ENCODE assay signal across 22 cellular contexts in the genomic region with DNA sequence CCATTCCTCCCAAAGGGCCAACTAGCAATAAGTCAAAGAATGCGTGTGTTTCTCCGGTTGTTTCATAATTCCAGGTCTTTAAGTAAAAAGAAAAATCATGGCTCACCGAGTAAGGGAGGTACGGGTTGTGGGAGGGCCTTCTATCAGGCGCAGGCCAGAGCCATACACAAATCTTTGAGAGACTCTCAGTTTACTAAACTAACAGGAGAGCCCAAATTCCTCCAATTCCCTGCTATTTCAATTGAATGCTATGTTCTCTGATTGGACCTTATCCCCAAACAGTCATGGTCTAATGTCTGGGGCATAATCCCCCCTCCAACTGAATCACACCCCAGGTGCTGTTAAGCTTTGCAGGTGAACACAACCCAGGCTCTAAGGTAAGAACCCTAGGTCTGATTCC.
"Had no signal": no experiment of that assay in that cellular context is flagged by ENCODE, and none has a peak within 500 bp of the region (broad histone marks: within the 10 kb centered on the region; RNA-seq: fewer than 3 reads in every experiment).

No MANE protein-coding gene starts in this region.

- H3K27me3 ChIP-seq: right atrium auricular region had no signal

- H3K4me1 Mint-ChIP-seq: activated T-helper 17 cell treated with anti-CD3 and anti-CD28 coated beads, Interleukin-2, amount 50 U/mL, for 72 hours; memory B cell; stimulated activated memory B cell treated with anti-CD40 and anti-IgM and Interleukin-4, amounts not matched to agents 10 μg/mL and 1 μg/mL and 100 μg/mL, for 72 hours; T-cell had no signal

- H3K4me3 ChIP-seq: dorsolateral prefrontal cortex, right atrium auricular region, thoracic aorta had no signal

- H3K36me3 Mint-ChIP-seq: activated CD4-positive, alpha-beta memory T cell treated with anti-CD3 and anti-CD28 coated beads for 36 hours; activated naive CD8-positive, alpha-beta T cell treated with anti-CD3 and anti-CD28 coated beads, Interleukin-2, amount 10 ng/mL, durations not matched to agents 7 days and 5 days; memory B cell; natural killer cell treated with Interleukin-12 subunit alpha and Interleukin-12 subunit beta and Interleukin-15 and Interleukin-18, amount 100 ng/mL, for 72 hours; stimulated activated memory B cell treated with anti-CD40 and anti-IgM and Interleukin-4, amounts not matched to agents 10 μg/mL and 1 μg/mL and 100 μg/mL, for 72 hours; T-cell; WTC11 had no signal

- H3K36me3 ChIP-seq: right atrium auricular region, thoracic aorta had no signal

- H3K27ac ChIP-seq: foreskin keratinocyte, right atrium auricular region, thoracic aorta had no signal

- H3K4me3 Mint-ChIP-seq: activated CD4-positive, alpha-beta memory T cell treated with anti-CD3 and anti-CD28 coated beads for 36 hours; activated CD4-positive, alpha-beta T cell treated with anti-CD3 and anti-CD28 coated beads for 36 hours; activated naive CD8-positive, alpha-beta T cell treated with anti-CD3 and anti-CD28 coated beads, Interleukin-2, amount 10 ng/mL, durations not matched to agents 7 days and 5 days; activated T-helper 17 cell treated with anti-CD3 and anti-CD28 coated beads, Interleukin-2, amount 50 U/mL, for 72 hours; memory B cell; natural killer cell treated with Interleukin-12 subunit alpha and Interleukin-12 subunit beta and Interleukin-15 and Interleukin-18, amount 100 ng/mL, for 72 hours; stimulated activated memory B cell treated with anti-CD40 and anti-IgM and Interleukin-4, amounts not matched to agents 10 μg/mL and 1 μg/mL and 100 μg/mL, for 72 hours; T-cell; WTC11 had no signal

- DNase-seq: activated CD4-positive, alpha-beta memory T cell treated with anti-CD3 and anti-CD28 coated beads for 36 hours; activated CD4-positive, alpha-beta T cell treated with anti-CD3 and anti-CD28 coated beads for 36 hours; activated naive CD4-positive, alpha-beta T cell treated with Interleukin-2 at 50 U/mL for 16 hours; activated naive CD8-positive, alpha-beta T cell treated with anti-CD3 and anti-CD28 coated beads, Interleukin-2, amount 10 ng/mL, durations not matched to agents 7 days and 5 days; activated T-cell treated with anti-CD3 and anti-CD28 coated beads, Interleukin-2, amount 50 U/mL, for 1 hour; amygdala; caudate nucleus; dorsolateral prefrontal cortex; glutamatergic neuron; kidney; stimulated activated CD4-positive, alpha-beta T cell treated with anti-CD3 and anti-CD28 coated beads, Interleukin-4, amount 100 ng/mL, for 24 hours; T-cell had no signal

- H3K27ac Mint-ChIP-seq: activated CD4-positive, alpha-beta memory T cell treated with anti-CD3 and anti-CD28 coated beads for 36 hours; activated CD4-positive, alpha-beta T cell treated with anti-CD3 and anti-CD28 coated beads for 36 hours; activated naive CD8-positive, alpha-beta T cell treated with anti-CD3 and anti-CD28 coated beads, Interleukin-2, amount 10 ng/mL, durations not matched to agents 7 days and 5 days; activated T-helper 17 cell treated with anti-CD3 and anti-CD28 coated beads, Interleukin-2, amount 50 U/mL, for 72 hours; memory B cell; natural killer cell treated with Interleukin-12 subunit alpha and Interleukin-12 subunit beta and Interleukin-15 and Interleukin-18, amount 100 ng/mL, for 72 hours; progenitor cell of endocrine pancreas; stimulated activated memory B cell treated with anti-CD40 and anti-IgM and Interleukin-4, amounts not matched to agents 10 μg/mL and 1 μg/mL and 100 μg/mL, for 72 hours; T-cell; WTC11 had no signal

- ATAC-seq: activated CD4-positive, alpha-beta T cell treated with anti-CD3 and anti-CD28 coated beads for 36 hours; activated T-helper 17 cell treated with anti-CD3 and anti-CD28 coated beads, Interleukin-2, amount 50 U/mL, for 72 hours; natural killer cell treated with Interleukin-12 subunit alpha and Interleukin-12 subunit beta and Interleukin-15 and Interleukin-18, amount 100 ng/mL, for 72 hours; SK-N-SH treated with all-trans-retinoic acid at 6 μM for 48 hours; stimulated activated memory B cell treated with anti-CD40 and anti-IgM and Interleukin-4, amounts not matched to agents 10 μg/mL and 1 μg/mL and 100 μg/mL, for 72 hours; T-cell; WTC11 had no signal

- H3K9me3 ChIP-seq: right atrium auricular region, thoracic aorta had no signal

- H3K9me3 Mint-ChIP-seq: activated CD4-positive, alpha-beta memory T cell treated with anti-CD3 and anti-CD28 coated beads for 36 hours; activated naive CD8-positive, alpha-beta T cell treated with anti-CD3 and anti-CD28 coated beads, Interleukin-2, amount 10 ng/mL, durations not matched to agents 7 days and 5 days; activated T-helper 17 cell treated with anti-CD3 and anti-CD28 coated beads, Interleukin-2, amount 50 U/mL, for 72 hours; memory B cell; natural killer cell treated with Interleukin-12 subunit alpha and Interleukin-12 subunit beta and Interleukin-15 and Interleukin-18, amount 100 ng/mL, for 72 hours; stimulated activated memory B cell treated with anti-CD40 and anti-IgM and Interleukin-4, amounts not matched to agents 10 μg/mL and 1 μg/mL and 100 μg/mL, for 72 hours; T-cell; WTC11 had no signal
